15 cellular contexts compared by ENCODE assay signal in the genomic region with DNA sequence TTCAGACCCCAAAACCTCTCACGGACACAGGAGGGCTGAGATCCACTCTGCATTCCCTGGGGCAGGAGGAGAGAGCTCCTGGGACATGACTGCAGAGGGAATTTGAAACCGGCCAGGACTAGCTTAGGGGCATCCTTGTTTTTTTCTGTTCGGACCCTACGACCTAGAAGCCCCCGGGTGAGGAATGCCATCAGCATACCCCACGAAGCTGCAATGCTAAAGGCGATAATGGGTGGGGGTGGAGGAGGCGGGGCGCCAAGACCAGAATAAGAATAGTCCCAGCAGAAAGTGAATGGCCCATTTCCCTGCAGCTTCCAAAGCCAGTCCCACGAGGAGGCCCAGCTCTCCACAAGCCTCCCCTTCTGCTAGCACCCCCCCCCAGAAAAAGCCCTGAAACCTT. TPM values are rescaled to one million over a fixed set of nuclear protein-coding genes. Genes with fewer than 3 reads are reported as not detected.
DNase-seq lines count a peak whose midpoint lies in the region; ATAC-seq and TF ChIP-seq lines count a peak whose summit lies in the region.
"Had no signal": no experiment of that assay in that cellular context is flagged by ENCODE, and none has a peak within 500 bp of the region (broad histone marks: within the 10 kb centered on the region; RNA-seq: fewer than 3 reads in every experiment).

No MANE protein-coding gene starts in this region.

- H3K4me1 Mint-ChIP-seq in HFFc6 (ENCODE audit: low read depth) (peaks cover 26% of the 10 kb centered on the region), MCF 10A (ENCODE audit: insufficient read depth, unreplicated experiment) (peaks cover 4% of the 10 kb centered on the region)
- H3K4me1 Mint-ChIP-seq in CD8-positive, alpha-beta T cell (ENCODE audit: low read depth): peaks cover 16% of the 10 kb centered on the region

- intact Hi-C loops in MCF 10A (cut with micrococcal nuclease): loop anchor here (5.0 kb wide), 1 partner anchor 212 kb away; a partner anchor contains a TSS
- intact Hi-C loops in CD8-positive, alpha-beta T cell (cut with DNase I, micrococcal nuclease): loop anchor here in 1 of 2 experiments (5.0 kb wide), 2 partner anchors 212 to 257 kb away; a partner anchor contains a TSS

- no peaks in the 10 kb centered on the region; the same call in 1 of the 2 replicates for H3K27me3 Mint-ChIP-seq in HFFc6 (ENCODE audit: insufficient read depth)
- H3K27me3 Mint-ChIP-seq in MCF 10A (ENCODE audit: insufficient read depth, unreplicated experiment): no peaks in the 10 kb centered on the region
- H3K27me3 Mint-ChIP-seq in CD8-positive, alpha-beta T cell (ENCODE audit: low read depth): peaks cover 26% of the 10 kb centered on the region

- H3K27ac Mint-ChIP-seq in HFFc6: peak overlapping the region; percentile 70; the same call in 1 of the 2 replicates
- H3K27ac Mint-ChIP-seq in MCF 10A (ENCODE audit: low read depth, unreplicated experiment): no peak overlapping the region
- no peak overlapping the region for H3K27ac Mint-ChIP-seq in CD8-positive, alpha-beta T cell
- H3K27ac Mint-ChIP-seq: activated T-cell treated with anti-CD3 and anti-CD28 coated beads, Interleukin-2, amount 50 U/mL, for 72 hours; T-helper 17 cell had no signal

- peak overlapping the region; percentile 13 to 36 (median 14) for H3K4me3 ChIP-seq in skeletal muscle tissue (ENCODE audit: low read length in 3 of 3)
- H3K4me3 ChIP-seq in CD8-positive, alpha-beta T cell (ENCODE audit: low read depth, low read length): no peak overlapping the region

- CTCF ChIA-PET in MCF 10A (lab: Yijun Ruan, JAX): interaction anchor here (0.6 to 1.2 kb wide), 2 partner anchors 21 to 185 kb away, joined by 3 read pairs; no protein-coding TSS in a partner anchor
- CTCF ChIA-PET in CD8-positive, alpha-beta T cell (lab: Charles Lee): no interaction called here

- peak overlapping the region in 2 of 3 donors; percentile 45 to 50 for H3K9ac ChIP-seq in skeletal muscle tissue (ENCODE audit: low read depth in 1 of 3, low read length in 3 of 3)

- BruUV-seq in MCF 10A (replicated peaks; lab: Mats Ljungman, UMichigan): TSS peak; percentile 36

- H3K4me1 ChIP-seq in skeletal muscle tissue (ENCODE audit: control insufficient read depth in 3 of 3, insufficient read depth in 3 of 3, low read length in 3 of 3): peaks cover 23 to 41% (median 39%) of the 10 kb centered on the region in 3 donors
- H3K4me1 ChIP-seq in CD8-positive, alpha-beta T cell (ENCODE audit: insufficient read depth, low read length): peaks cover 10% of the 10 kb centered on the region

- POLR2A ChIA-PET in MCF 10A (lab: Yijun Ruan, JAX): interaction anchor here (1.2 kb wide), 1 partner anchor 24 kb away, joined by 4 read pairs; no protein-coding TSS in a partner anchor
- POLR2A ChIA-PET in CD8-positive, alpha-beta T cell (lab: Charles Lee): no interaction called here

- no peaks in the 10 kb centered on the region for H3K27me3 ChIP-seq in skeletal muscle tissue (ENCODE audit: control insufficient read depth in 3 of 3, insufficient read depth in 3 of 3, low read length in 3 of 3)
- H3K27me3 ChIP-seq in CD8-positive, alpha-beta T cell (ENCODE audit: insufficient read depth, low read length): peaks cover 15% of the 10 kb centered on the region

- H3K9me3 Mint-ChIP-seq in HFFc6: no peaks in the 10 kb centered on the region
- H3K9me3 Mint-ChIP-seq in MCF 10A (ENCODE audit: unreplicated experiment): no peaks in the 10 kb centered on the region
- H3K9me3 Mint-ChIP-seq in CD8-positive, alpha-beta T cell: no peaks in the 10 kb centered on the region
- H3K9me3 Mint-ChIP-seq: activated T-cell treated with anti-CD3 and anti-CD28 coated beads, Interleukin-2, amount 50 U/mL, for 72 hours had no signal

- no peak for DNase-seq in HFFc6
- no peak for DNase-seq in MCF 10A (ENCODE audit: unreplicated experiment)
- peak; percentile 72 for DNase-seq in islet precursor cell
- no peak for DNase-seq in ureter (ENCODE audit: low spot score)
- no peak for DNase-seq in NCI-H2081 treated with DMSO at 0.1 percent for 48 hours (lab: John Stamatoyannopoulos, UW)
- no peak for DNase-seq in CD8-positive, alpha-beta T cell
- no peak for DNase-seq in D341Med (ENCODE audit: low spot score)
- DNase-seq: activated T-cell treated with anti-CD3 and anti-CD28 coated beads, Interleukin-2, amount 50 U/mL, for 72 hours; DMS 273 treated with DMSO at 0.1 percent for 48 hours; effector memory CD4-positive, alpha-beta T cell; NCI-H510A treated with DMSO at 0.1 percent for 48 hours; T-helper 17 cell had no signal

- TF ChIP-seq CTCF in HFFc6 (IDR thresholded peaks at IDR 0.05) (no peak), MCF 10A (IDR thresholded peaks at IDR 0.05; ENCODE audit: unreplicated experiment) (no peak)
- no peak for TF ChIP-seq CTCF in CD8-positive, alpha-beta T cell (IDR thresholded peaks at IDR 0.05)

- H3K4me3 Mint-ChIP-seq in HFFc6 (no peak overlapping the region), MCF 10A (ENCODE audit: unreplicated experiment) (no peak overlapping the region)
- no peak overlapping the region for H3K4me3 Mint-ChIP-seq in CD8-positive, alpha-beta T cell

- peak overlapping the region; percentile 91 for H3K27ac ChIP-seq in skeletal muscle tissue (ENCODE audit: low read depth, low read length)
- H3K27ac ChIP-seq in CD8-positive, alpha-beta T cell (ENCODE audit: low read depth, low read length): no peak overlapping the region
- H3K27ac ChIP-seq: neutrophil had no signal

- no peaks in the 10 kb centered on the region for H3K9me3 ChIP-seq in skeletal muscle tissue (ENCODE audit: control insufficient read depth in 3 of 3, low read length in 3 of 3)
- no peaks in the 10 kb centered on the region for H3K9me3 ChIP-seq in CD8-positive, alpha-beta T cell (ENCODE audit: low read length)
- H3K9me3 ChIP-seq: neutrophil had no signal

- H3K36me3 ChIP-seq in skeletal muscle tissue (ENCODE audit: control insufficient read depth in 3 of 3, insufficient read depth in 3 of 3, low read length in 3 of 3): peaks cover 4 to 8% (median 8%) of the 10 kb centered on the region in 3 donors
- no peaks in the 10 kb centered on the region for H3K36me3 ChIP-seq in CD8-positive, alpha-beta T cell (ENCODE audit: insufficient read depth, low read length)
- H3K36me3 ChIP-seq: neutrophil had no signal

- H3K36me3 Mint-ChIP-seq in HFFc6 (ENCODE audit: low read depth) (peaks cover 7% of the 10 kb centered on the region), MCF 10A (ENCODE audit: insufficient read depth, unreplicated experiment) (peaks cover 13% of the 10 kb centered on the region)
- no peaks in the 10 kb centered on the region for H3K36me3 Mint-ChIP-seq in CD8-positive, alpha-beta T cell

- no peak for ATAC-seq in CD8-positive, alpha-beta T cell
- ATAC-seq: activated T-cell treated with anti-CD3 and anti-CD28 coated beads, Interleukin-2, amount 50 U/mL, for 72 hours; Panc1; T-helper 17 cell had no signal

RNA-seq across cellular contexts. Expression of a gene that starts 4.0 kb away (rescaled TPM):
- 1 to 10 TPM; 7.1 to 8.7 (median 7.8) TPM for total RNA-seq in HFFc6 (2021; fragmentation: NEBNext Ultra II Directional; extraction: Animal tissue kit (Norgen Biotek cat#: 25700))
- total RNA-seq in MCF 10A (2022) (20.1 and 26.6 TPM in 2 replicates), skeletal muscle tissue (44.4 TPM), ureter (31.5 TPM)
- 1 to 10 TPM; 2.1 to 2.3 TPM for total RNA-seq in CD8-positive, alpha-beta T cell
